23 cellular contexts compared by ENCODE assay signal in the genomic region with DNA sequence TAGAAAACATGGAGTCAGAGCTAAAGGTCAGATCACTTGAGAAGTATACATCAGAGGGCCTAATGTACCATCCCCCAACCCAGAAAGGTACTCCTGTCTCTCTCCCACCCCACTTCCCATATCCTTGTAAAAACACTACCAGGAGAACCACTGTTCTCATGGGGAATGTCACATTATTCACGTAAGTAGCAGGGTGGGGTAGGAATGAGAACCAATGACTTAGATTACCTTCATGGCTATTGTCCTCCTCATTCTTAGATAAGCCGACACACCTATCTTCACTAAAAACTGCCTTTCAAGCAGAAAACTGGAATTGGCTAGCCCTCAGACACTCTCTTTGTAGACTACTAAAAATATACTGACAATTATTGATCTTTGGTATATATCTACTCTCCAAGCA.
"Had no signal": no experiment of that assay in that cellular context is flagged by ENCODE, and none has a peak within 500 bp of the region (broad histone marks: within the 10 kb centered on the region; RNA-seq: fewer than 3 reads in every experiment).

No MANE protein-coding gene starts in this region.

- H3K4me1 Mint-ChIP-seq: immature natural killer cell, memory B cell had no signal

- H3K27ac ChIP-seq: coronary artery, esophagus muscularis mucosa, foreskin keratinocyte, gastroesophageal sphincter, heart left ventricle, hepatocyte had no signal

- H2AFZ ChIP-seq: hepatocyte had no signal

- ATAC-seq: foreskin keratinocyte, gastroesophageal sphincter, heart left ventricle, left colon, left lobe of liver, left ventricle myocardium superior had no signal

- DNase-seq: dermis blood vessel endothelial cell; dorsolateral prefrontal cortex; effector CD4-positive, alpha-beta T cell; effector memory CD4-positive, alpha-beta T cell; foreskin keratinocyte; heart left ventricle; hypothalamus; immature natural killer cell; islet precursor cell; kidney; kidney glomerular epithelial cell; left colon; left ventricle myocardium superior; mammary epithelial cell; mesendoderm; midbrain had no signal

- H3K9me3 ChIP-seq: esophagus muscularis mucosa, gastroesophageal sphincter, heart left ventricle had no signal

- H3K27me3 Mint-ChIP-seq: memory B cell had no signal

- H3K27me3 ChIP-seq: dorsolateral prefrontal cortex, esophagus muscularis mucosa, foreskin keratinocyte, gastroesophageal sphincter, heart left ventricle, hepatocyte had no signal

- H3K4me1 ChIP-seq: foreskin keratinocyte had no signal

- H3K9me3 Mint-ChIP-seq: immature natural killer cell, memory B cell had no signal

- H3K4me2 ChIP-seq: hepatocyte had no signal

- H3K4me3 ChIP-seq: coronary artery, dorsolateral prefrontal cortex, esophagus muscularis mucosa, gastroesophageal sphincter, heart left ventricle, hepatocyte, lung had no signal

- H3K4me3 Mint-ChIP-seq: immature natural killer cell, memory B cell had no signal
